Comparison of ENCODE assay signal across 1 cellular context in genomic region chr20:43187476-43188233, GRCh38.
A peak's percentile ranks its signal among the peaks of the same experiment; 100 is the strongest.
TF ChIP-seq lines count a peak whose summit lies in the region.

No MANE protein-coding gene starts in this region.

TF ChIP-seq in HepG2, 621 proteins besides CTCF, POLR2A, EP300 and RAD21 (continued from another document):
- TF ChIP-seq ZBED4 (CRISPR knock-in tag; IDR thresholded peaks at IDR 0.05; ENCODE audit: borderline replicate concordance) = peak; percentile 62; the same call in 1 of the 2 replicates
- peak; percentile 96 for TF ChIP-seq STAG1 (CRISPR knock-in tag; IDR thresholded peaks at IDR 0.05)
- TF ChIP-seq, protein P1, sequence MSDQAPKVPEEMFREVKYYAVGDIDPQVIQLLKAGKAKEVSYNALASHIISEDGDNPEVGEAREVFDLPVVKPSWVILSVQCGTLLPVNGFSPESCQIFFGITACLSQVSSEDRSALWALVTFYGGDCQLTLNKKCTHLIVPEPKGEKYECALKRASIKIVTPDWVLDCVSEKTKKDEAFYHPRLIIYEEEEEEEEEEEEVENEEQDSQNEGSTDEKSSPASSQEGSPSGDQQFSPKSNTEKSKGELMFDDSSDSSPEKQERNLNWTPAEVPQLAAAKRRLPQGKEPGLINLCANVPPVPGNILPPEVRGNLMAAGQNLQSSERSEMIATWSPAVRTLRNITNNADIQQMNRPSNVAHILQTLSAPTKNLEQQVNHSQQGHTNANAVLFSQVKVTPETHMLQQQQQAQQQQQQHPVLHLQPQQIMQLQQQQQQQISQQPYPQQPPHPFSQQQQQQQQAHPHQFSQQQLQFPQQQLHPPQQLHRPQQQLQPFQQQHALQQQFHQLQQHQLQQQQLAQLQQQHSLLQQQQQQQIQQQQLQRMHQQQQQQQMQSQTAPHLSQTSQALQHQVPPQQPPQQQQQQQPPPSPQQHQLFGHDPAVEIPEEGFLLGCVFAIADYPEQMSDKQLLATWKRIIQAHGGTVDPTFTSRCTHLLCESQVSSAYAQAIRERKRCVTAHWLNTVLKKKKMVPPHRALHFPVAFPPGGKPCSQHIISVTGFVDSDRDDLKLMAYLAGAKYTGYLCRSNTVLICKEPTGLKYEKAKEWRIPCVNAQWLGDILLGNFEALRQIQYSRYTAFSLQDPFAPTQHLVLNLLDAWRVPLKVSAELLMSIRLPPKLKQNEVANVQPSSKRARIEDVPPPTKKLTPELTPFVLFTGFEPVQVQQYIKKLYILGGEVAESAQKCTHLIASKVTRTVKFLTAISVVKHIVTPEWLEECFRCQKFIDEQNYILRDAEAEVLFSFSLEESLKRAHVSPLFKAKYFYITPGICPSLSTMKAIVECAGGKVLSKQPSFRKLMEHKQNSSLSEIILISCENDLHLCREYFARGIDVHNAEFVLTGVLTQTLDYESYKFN (CRISPR knock-in tag; conservative IDR thresholded peaks at IDR 0.05) = no peak
- 0 out of 2 replicates have a peak, but pooled peaks have one; percentile 38 for TF ChIP-seq ZNF740 (CRISPR knock-in tag; IDR thresholded peaks at IDR 0.05)
- TF ChIP-seq JARID2 (CRISPR knock-in tag; IDR thresholded peaks at IDR 0.05; ENCODE audit: insufficient replicate concordance) = no peak
- TF ChIP-seq THAP11 (CRISPR knock-in tag; IDR thresholded peaks at IDR 0.05) = 0 out of 2 replicates have a peak, but pooled peaks have one; percentile 17
- TF ChIP-seq ESRRA (CRISPR knock-in tag; IDR thresholded peaks at IDR 0.05; ENCODE audit: low read depth) = no peak
- 0 out of 2 replicates have a peak, but pooled peaks have one; percentile 50 for TF ChIP-seq SP140L (CRISPR knock-in tag; IDR thresholded peaks at IDR 0.05; ENCODE audit: borderline replicate concordance)
- 0 out of 2 replicates have a peak, but pooled peaks have one; percentile 15 for TF ChIP-seq GATAD2A (CRISPR knock-in tag; IDR thresholded peaks at IDR 0.05)
- TF ChIP-seq PRDM15 (CRISPR knock-in tag; IDR thresholded peaks at IDR 0.05) = peak; percentile 82
- TF ChIP-seq ERF (CRISPR knock-in tag; IDR thresholded peaks at IDR 0.05) = 0 out of 2 replicates have a peak, but pooled peaks have one; percentile 52
- no peak for TF ChIP-seq DZIP1 (CRISPR knock-in tag; IDR thresholded peaks at IDR 0.05)
- TF ChIP-seq SMC3 (IDR thresholded peaks at IDR 0.05; ENCODE audit: low read length) = peak; percentile 84
- 0 out of 2 replicates have a peak, but pooled peaks have one; percentile 17 for TF ChIP-seq HOXA3 (CRISPR knock-in tag; IDR thresholded peaks at IDR 0.05)
- no peak for TF ChIP-seq ZBTB33 (CRISPR knock-in tag; IDR thresholded peaks at IDR 0.05)
- no peak for TF ChIP-seq ZBTB25 (CRISPR knock-in tag; IDR thresholded peaks at IDR 0.05)
- no peak for TF ChIP-seq TRIM24 (CRISPR knock-in tag; IDR thresholded peaks at IDR 0.05)
- TF ChIP-seq MYC (CRISPR knock-in tag; IDR thresholded peaks at IDR 0.05; ENCODE audit: borderline replicate concordance) = no peak
- TF ChIP-seq CCAR2 (optimal IDR thresholded peaks at IDR 0.05; ENCODE audit: low read depth, low read length) = no peak
- TF ChIP-seq SALL1 (CRISPR knock-in tag; IDR thresholded peaks at IDR 0.05) = 0 out of 2 replicates have a peak, but pooled peaks have one; percentile 26
TF ChIP-seq in HepG2: peak in this region for 33.
